8 cellular contexts compared by ENCODE assay signal in genomic region chr1:64038965-64039926, GRCh38.
DNase-seq lines count a peak whose midpoint lies in the region; ATAC-seq and TF ChIP-seq lines count a peak whose summit lies in the region.

No MANE protein-coding gene starts in this region.

- H3K27ac ChIP-seq in adrenal gland (peak overlapping the region in 2 of 5 donors; percentile 24 to 56), hepatocyte (peak overlapping the region; percentile 87)

- DNase-seq in HPDE6-E6E7 (ENCODE audit: extremely low spot score) (peak; percentile 53), adrenal gland (peak; percentile 57 to 74 (median 64)), hepatocyte (ENCODE audit: low spot score) (peak; percentile 77), superior temporal gyrus (ENCODE audit: extremely low spot score) (peak; percentile 84), AML-193 (lab: John Stamatoyannopoulos, UW) (no peak)
- no peak for DNase-seq in stimulated activated CD4-positive, alpha-beta T cell treated with anti-CD3 and anti-CD28 coated beads, Interleukin-2, amount 100 ng/mL, for 48 hours

- TF ChIP-seq POLR2A in adrenal gland (IDR thresholded peaks at IDR 0.05): no peak

- H3K4me3 ChIP-seq in adrenal gland (no peak overlapping the region), hepatocyte (no peak overlapping the region)

- ATAC-seq in GM18858 (IDR thresholded peaks at IDR 0.05; ENCODE audit: unreplicated experiment): no peak
- ATAC-seq in HG03521 (IDR thresholded peaks at IDR 0.05; ENCODE audit: unreplicated experiment): no peak

- H3K4me1 ChIP-seq in adrenal gland (replicated peaks in 1 of 2): peaks cover 5 to 6% of the 10 kb centered on the region in 2 donors
- peaks cover 38% of the 10 kb centered on the region for H3K4me1 ChIP-seq in hepatocyte (ENCODE audit: insufficient read depth)

- intact Hi-C loops in adrenal gland (cut with DNase I): no loop called here

- H2AFZ ChIP-seq in hepatocyte: no peak overlapping the region

- H3K9me2 ChIP-seq in hepatocyte (replicated peaks; ENCODE audit: insufficient read depth): no peaks in the 10 kb centered on the region

- TF ChIP-seq CTCF in adrenal gland (IDR thresholded peaks at IDR 0.05) (no peak), hepatocyte (IDR thresholded peaks at IDR 0.05; ENCODE audit: poor library complexity) (no peak)

- H3K27me3 ChIP-seq in adrenal gland (no peaks in the 10 kb centered on the region), hepatocyte (no peaks in the 10 kb centered on the region)

- peak overlapping the region; percentile 23 for H3K4me2 ChIP-seq in hepatocyte

- H3K79me2 ChIP-seq in hepatocyte: peaks cover 3% of the 10 kb centered on the region

- H3K36me3 ChIP-seq in adrenal gland (replicated peaks in 1 of 2) (no peaks in the 10 kb centered on the region), hepatocyte (replicated peaks; ENCODE audit: insufficient read depth, low read depth) (no peaks in the 10 kb centered on the region)

- no peaks in the 10 kb centered on the region for H3K9me3 ChIP-seq in adrenal gland (replicated peaks in 1 of 3)
- H3K9me3 ChIP-seq in hepatocyte (ENCODE audit: low read depth): no peaks in the 10 kb centered on the region

- WGBS in adrenal gland, 4 donors: 24 to 36% (median 26%) methylated on average over 4 of the region's 4 CpGs
- 47% methylated on average over 4 of the region's 4 CpGs for WGBS in hepatocyte (ENCODE audit: low lambda C conversion rate, missing lambda C conversion rate)

- H4K20me1 ChIP-seq in hepatocyte (ENCODE audit: insufficient read depth, poor library complexity, severe bottlenecking): no peaks in the 10 kb centered on the region

Comparison
In these comparisons a context has a peak if more than half of its experiments do, and no peak if none do; other contexts are left out.
1. DNase-seq: peak in HPDE6-E6E7 (single experiment), adrenal gland (7 of 7), hepatocyte (single experiment) and superior temporal gyrus (single experiment); none in AML-193 (0 of 2) and stimulated activated CD4-positive, alpha-beta T cell treated with anti-CD3 and anti-CD28 coated beads, Interleukin-2, amount 100 ng/mL, for 48 hours (0 of 2).